Comparison of ENCODE assay signal across 9 cellular contexts in the genomic region with DNA sequence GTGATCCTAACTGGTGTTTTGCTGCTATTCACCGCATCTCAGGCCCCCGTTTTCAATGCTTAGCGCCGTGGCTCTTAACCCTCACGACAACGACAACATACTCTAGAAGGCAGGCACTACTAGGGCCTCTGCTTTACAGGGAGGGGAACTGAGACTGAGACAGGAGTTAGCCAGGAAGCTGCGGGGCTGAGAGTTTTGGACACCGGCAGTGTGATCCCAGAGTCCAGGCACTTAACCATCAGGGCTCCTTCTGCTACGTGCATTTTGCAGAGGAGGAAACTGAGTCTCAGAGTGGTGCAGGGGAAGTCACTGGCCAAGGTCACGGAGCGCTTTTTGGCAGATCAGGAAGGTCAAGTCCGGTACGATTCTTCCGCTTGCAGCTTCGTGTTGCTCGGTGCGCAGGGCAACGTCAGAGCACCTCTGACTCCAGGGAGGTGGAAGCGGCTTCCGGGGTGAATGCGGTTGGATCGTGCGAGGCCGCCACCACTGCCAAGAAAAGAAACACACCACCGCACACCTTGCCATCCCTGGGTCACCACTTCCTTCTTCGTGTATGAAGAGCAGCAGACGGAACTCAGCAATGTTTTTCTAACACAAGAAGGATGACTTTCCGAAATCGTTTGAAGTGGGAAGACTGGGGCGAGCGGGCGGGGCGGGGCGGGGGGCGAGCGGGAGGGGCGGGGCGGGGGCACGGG.
DNase-seq lines count a peak whose midpoint lies in the region; ATAC-seq and TF ChIP-seq lines count a peak whose summit lies in the region.
"Had no signal": no experiment of that assay in that cellular context is flagged by ENCODE, and none has a peak within 500 bp of the region (broad histone marks: within the 10 kb centered on the region; RNA-seq: fewer than 3 reads in every experiment).

No MANE protein-coding gene starts in this region.

- H3K4me1 Mint-ChIP-seq in stimulated activated naive CD8-positive, alpha-beta T cell treated with anti-CD3 and anti-CD28 coated beads, Interleukin-15, amount 100 ng/mL, for 72 hours, result peaks cover 84% of the 10 kb centered on the region

- intact Hi-C loops in mucosa of descending colon (cut with DNase I, micrococcal nuclease), result no loop called here

- H3K4me1 ChIP-seq in OCI-LY1 (ENCODE audit: insufficient read depth, low read length, severe bottlenecking) (peaks cover 23% of the 10 kb centered on the region), mucosa of descending colon (ENCODE audit: low read depth) (no peaks in the 10 kb centered on the region)

- TF ChIP-seq CTCF in OCI-LY1 (IDR thresholded peaks at IDR 0.05; ENCODE audit: low read length) (no peak), mucosa of descending colon (IDR thresholded peaks at IDR 0.05) (no peak)

- H3K9me3 Mint-ChIP-seq in stimulated activated naive CD8-positive, alpha-beta T cell treated with anti-CD3 and anti-CD28 coated beads, Interleukin-15, amount 100 ng/mL, for 72 hours, result no peaks in the 10 kb centered on the region

- H3F3A ChIP-seq in OCI-LY1 (ENCODE audit: insufficient read depth, low read length), result no peaks in the 10 kb centered on the region

- H3K79me2 ChIP-seq in OCI-LY1 (ENCODE audit: insufficient read depth, low read length), result no peaks in the 10 kb centered on the region

- H3K27me3 ChIP-seq in OCI-LY1 (ENCODE audit: insufficient read depth, low read length), result no peaks in the 10 kb centered on the region; the same call in none of the 2 replicates

- peak overlapping the region; percentile 2; the same call in 1 of the 2 replicates for H3K9ac ChIP-seq in OCI-LY1 (ENCODE audit: low read length)

- H3K4me3 Mint-ChIP-seq in stimulated activated naive CD8-positive, alpha-beta T cell treated with anti-CD3 and anti-CD28 coated beads, Interleukin-15, amount 100 ng/mL, for 72 hours, result peak overlapping the region; percentile 76 to 81

- H3K9me2 ChIP-seq in OCI-LY1 (ENCODE audit: low read depth, low read length), result no peaks in the 10 kb centered on the region

- peak overlapping the region; percentile 72; the same call in 1 of the 2 replicates for H2AFZ ChIP-seq in OCI-LY1 (ENCODE audit: low read length)

- ATAC-seq in GM21529 (IDR thresholded peaks at IDR 0.05; ENCODE audit: unreplicated experiment) (peak; percentile 64), mucosa of descending colon (peak; percentile 90), GM21367 (IDR thresholded peaks at IDR 0.05; ENCODE audit: unreplicated experiment) (no peak)
- ATAC-seq in stimulated activated naive CD8-positive, alpha-beta T cell treated with anti-CD3 and anti-CD28 coated beads, Interleukin-15, amount 100 ng/mL, for 72 hours, result peak; percentile 95

- H3K36me3 ChIP-seq in OCI-LY1 (ENCODE audit: insufficient read depth, low read length) (no peaks in the 10 kb centered on the region), mucosa of descending colon (ENCODE audit: low read depth) (no peaks in the 10 kb centered on the region)
- H3K36me3 ChIP-seq: cardiac muscle cell had no signal

- H3K4me2 ChIP-seq in OCI-LY1 (ENCODE audit: low read length), result peak overlapping the region; percentile 82

- H3K9me3 ChIP-seq in OCI-LY1 (ENCODE audit: low read length) (no peaks in the 10 kb centered on the region), mucosa of descending colon (no peaks in the 10 kb centered on the region)

- peak; percentile 45 to 64 for DNase-seq in AML-193 (lab: John Stamatoyannopoulos, UW)
- DNase-seq in activated naive CD4-positive, alpha-beta T cell (lab: John Stamatoyannopoulos, UW), result peak in 3 of 4 experiments; percentile 41 to 69 (median 69)
- peak; percentile 67 to 88 (median 68) for DNase-seq in mucosa of descending colon
- peak; percentile 85 to 94 for DNase-seq in stimulated activated naive CD8-positive, alpha-beta T cell treated with anti-CD3 and anti-CD28 coated beads, Interleukin-15, amount 100 ng/mL, for 72 hours
- DNase-seq in NCI-H1092 (lab: John Stamatoyannopoulos, UW), result no peak

- H3K4me3 ChIP-seq in OCI-LY1 (ENCODE audit: low read depth, low read length, poor library complexity, severe bottlenecking), result peak overlapping the region; percentile 50
- no peak overlapping the region for H3K4me3 ChIP-seq in mucosa of descending colon
- H3K4me3 ChIP-seq: cardiac muscle cell had no signal

- H4K20me1 ChIP-seq in OCI-LY1 (ENCODE audit: insufficient read depth, low read length), result no peaks in the 10 kb centered on the region

- H3K27ac ChIP-seq in OCI-LY1 (ENCODE audit: low read depth, low read length, poor library complexity, severe bottlenecking), result peak overlapping the region; percentile 27
- H3K27ac ChIP-seq: cardiac muscle cell had no signal

- peaks cover 40% of the 10 kb centered on the region for H3K27me3 Mint-ChIP-seq in stimulated activated naive CD8-positive, alpha-beta T cell treated with anti-CD3 and anti-CD28 coated beads, Interleukin-15, amount 100 ng/mL, for 72 hours

- H3K27ac Mint-ChIP-seq in stimulated activated naive CD8-positive, alpha-beta T cell treated with anti-CD3 and anti-CD28 coated beads, Interleukin-15, amount 100 ng/mL, for 72 hours, result peak overlapping the region; percentile 79 to 90
